10 cellular contexts compared by ENCODE assay signal in genomic region chr10:80471009-80471408, GRCh38. TPM values are rescaled to one million over a fixed set of nuclear protein-coding genes. Genes with fewer than 3 reads are reported as not detected.
A peak's percentile ranks its signal among the peaks of the same experiment; 100 is the strongest.
DNase-seq lines count a peak whose midpoint lies in the region; ATAC-seq lines count a peak whose summit lies in the region.
"Had no signal": no experiment of that assay in that cellular context is flagged by ENCODE, and none has a peak within 500 bp of the region (broad histone marks: within the 10 kb centered on the region; RNA-seq: fewer than 3 reads in every experiment).

No MANE protein-coding gene starts in this region.

- H4K8ac ChIP-seq in mesenchymal stem cell (ENCODE audit: low read length) = peak overlapping the region; percentile 69

- H3K27ac ChIP-seq in mesenchymal stem cell (ENCODE audit: low read length, poor library complexity, severe bottlenecking) (peak overlapping the region; percentile 35), urinary bladder (ENCODE audit: low read depth) (peak overlapping the region; percentile 35)

- H3K79me1 ChIP-seq in mesenchymal stem cell (replicated peaks; ENCODE audit: low read length, poor library complexity, severe bottlenecking) = no peaks in the 10 kb centered on the region

- peak overlapping the region; percentile 63 for H4K91ac ChIP-seq in mesenchymal stem cell (ENCODE audit: low read length)

- peak overlapping the region in 1 of 2 experiments; percentile 46 for H3K4ac ChIP-seq in mesenchymal stem cell (ENCODE audit: low read depth in 1 of 2, low read length in 2 of 2)

- H2BK12ac ChIP-seq in mesenchymal stem cell (ENCODE audit: low read length in 2 of 2) = peak overlapping the region in 1 of 2 experiments; percentile 11

- peak overlapping the region; percentile 25 to 71 for H3K18ac ChIP-seq in mesenchymal stem cell (ENCODE audit: low read depth in 1 of 2, low read length in 2 of 2)

- peak overlapping the region; percentile 98 to 99 for H3K27ac Mint-ChIP-seq in activated naive CD4-positive, alpha-beta T cell treated with anti-CD3 and anti-CD28 coated beads, Interleukin-2, amount 50 U/mL, for 72 hours

- no peak overlapping the region for H2BK15ac ChIP-seq in mesenchymal stem cell (ENCODE audit: low read depth, poor library complexity, severe bottlenecking)

- H3K9me3 Mint-ChIP-seq in activated naive CD4-positive, alpha-beta T cell treated with anti-CD3 and anti-CD28 coated beads, Interleukin-2, amount 50 U/mL, for 72 hours = no peaks in the 10 kb centered on the region

- WGBS in mesenchymal stem cell = 100% methylated on average over 3 of the region's 3 CpGs
- WGBS in urinary bladder = 87% methylated on average over 3 of the region's 3 CpGs

- H3K36me3 Mint-ChIP-seq in activated naive CD4-positive, alpha-beta T cell treated with anti-CD3 and anti-CD28 coated beads, Interleukin-2, amount 50 U/mL, for 72 hours = peaks cover 5 to 27% of the 10 kb centered on the region in 2 donors

- H3K4me3 ChIP-seq in mesenchymal stem cell (ENCODE audit: insufficient read depth in 1 of 2, low read depth in 1 of 2, low read length in 2 of 2) (no peak overlapping the region), urinary bladder (ENCODE audit: low read depth, low read length) (no peak overlapping the region)

- H2BK5ac ChIP-seq in mesenchymal stem cell (ENCODE audit: low read depth, low read length, poor library complexity, severe bottlenecking) = no peak overlapping the region

- DNase-seq in stimulated activated CD4-positive, alpha-beta T cell treated with anti-CD3 and anti-CD28 coated beads, Interleukin-1b, Interleukin-23, amount 100 ng/mL, for 48 hours = peak; percentile 61
- no peak for DNase-seq in stimulated activated CD4-positive, alpha-beta T cell treated with anti-CD3 and anti-CD28 coated beads, Interleukin-4, amount 100 ng/mL, for 1 hour
- no peak for DNase-seq in activated naive CD4-positive, alpha-beta T cell treated with anti-CD3 and anti-CD28 coated beads, Interleukin-2, amount 50 U/mL, for 72 hours (ENCODE audit: low spot score in 2 of 2)
- no peak for DNase-seq in mesenchymal stem cell
- no peak for DNase-seq in NCI-H1436 treated with DMSO at 0.1 percent for 48 hours (lab: John Stamatoyannopoulos, UW)
- DNase-seq: cortex of kidney, KG1 had no signal

- H3K14ac ChIP-seq in mesenchymal stem cell (ENCODE audit: low read length in 2 of 2) = no peak overlapping the region

- no peak overlapping the region for H2AFZ ChIP-seq in mesenchymal stem cell (ENCODE audit: low read depth, low read length)

- H3K36me3 ChIP-seq in mesenchymal stem cell (ENCODE audit: control insufficient read depth in 1 of 2, insufficient read depth in 2 of 2, low read depth in 1 of 2, low read length in 2 of 2) (peaks cover 37 to 44% of the 10 kb centered on the region in 2 experiments), urinary bladder (ENCODE audit: insufficient read depth) (no peaks in the 10 kb centered on the region)

- no peaks in the 10 kb centered on the region for H3K27me3 ChIP-seq in mesenchymal stem cell (ENCODE audit: control insufficient read depth in 1 of 2, insufficient read depth in 1 of 2, low read length in 2 of 2)

- H3K23ac ChIP-seq in mesenchymal stem cell (ENCODE audit: low read length in 2 of 2) = no peak overlapping the region

- H3K9ac ChIP-seq in mesenchymal stem cell (ENCODE audit: low read length) = no peak overlapping the region

- ATAC-seq in activated naive CD4-positive, alpha-beta T cell treated with anti-CD3 and anti-CD28 coated beads, Interleukin-2, amount 50 U/mL, for 72 hours = peak; percentile 50 to 51
- ATAC-seq in GM18868 (IDR thresholded peaks at IDR 0.05; ENCODE audit: unreplicated experiment) (no peak), GM21390 (IDR thresholded peaks at IDR 0.05; ENCODE audit: unreplicated experiment) (no peak)

- peak overlapping the region; percentile 8 for H2BK120ac ChIP-seq in mesenchymal stem cell (ENCODE audit: low read depth, low read length)

- H3K4me1 ChIP-seq in mesenchymal stem cell (ENCODE audit: control insufficient read depth, insufficient read depth, low read depth, low read length) (peaks cover 47% of the 10 kb centered on the region), urinary bladder (ENCODE audit: insufficient read depth) (peaks cover 9% of the 10 kb centered on the region)

- H3K4me2 ChIP-seq in mesenchymal stem cell (ENCODE audit: low read length, poor library complexity, severe bottlenecking) = no peak overlapping the region

- H2AK5ac ChIP-seq in mesenchymal stem cell (ENCODE audit: low read length, severe bottlenecking) = peak overlapping the region; percentile 41

- no peaks in the 10 kb centered on the region for H3K9me3 ChIP-seq in mesenchymal stem cell (ENCODE audit: control insufficient read depth, low read length)

RNA-seq across cellular contexts. Expression of gene TSPAN14, which starts 16.9 kb away (rescaled TPM):
- 10 to 100 TPM; 30.7 to 53.6 TPM for total RNA-seq in activated naive CD4-positive, alpha-beta T cell treated with anti-CD3 and anti-CD28 coated beads, Interleukin-2, amount 50 U/mL, for 72 hours
- 42.9 TPM for polyA plus RNA-seq in mesenchymal stem cell (2013, experiment 1 of 2)
- polyA plus RNA-seq in mesenchymal stem cell (2013, experiment 2 of 2) = 44.5 TPM
- total RNA-seq in urinary bladder = 26.4 TPM
- 65.1 TPM for polyA plus RNA-seq in urinary bladder

Comparison
In these comparisons a context has a peak if more than half of its experiments do, and no peak if none do; other contexts are left out.
1. ATAC-seq: peak in activated naive CD4-positive, alpha-beta T cell treated with anti-CD3 and anti-CD28 coated beads, Interleukin-2, amount 50 U/mL, for 72 hours (2 of 2); none in GM18868 (single experiment) and GM21390 (single experiment).